In genomic region chr2:172098650-172099471, GRCh38 we compare ENCODE assay signal across 1 cellular context.
A peak's percentile ranks its signal among the peaks of the same experiment; 100 is the strongest.
TF ChIP-seq lines count a peak whose summit lies in the region.

No MANE protein-coding gene starts in this region.

TF ChIP-seq in GM12878, 131 proteins besides CTCF, POLR2A, EP300 and RAD21 (continued from another document):
- TF ChIP-seq E2F4 (IDR thresholded peaks at IDR 0.05; ENCODE audit: low read depth, low read length) = no peak
- no peak for TF ChIP-seq MAX (IDR thresholded peaks at IDR 0.05; ENCODE audit: low read depth, low read length)
- peak; percentile 75 for TF ChIP-seq BCL3 (IDR thresholded peaks at IDR 0.05; ENCODE audit: borderline replicate concordance, insufficient read depth, low read depth, low read length, poor library complexity, severe bottlenecking)
- TF ChIP-seq CUX1 (IDR thresholded peaks at IDR 0.05; ENCODE audit: insufficient replicate concordance, low read depth, low read length) = no peak
- no peak for TF ChIP-seq ZBED1 (IDR thresholded peaks at IDR 0.05; ENCODE audit: borderline replicate concordance)
- TF ChIP-seq TCF7 (IDR thresholded peaks at IDR 0.05; ENCODE audit: borderline replicate concordance) = no peak
- TF ChIP-seq FOXM1 (IDR thresholded peaks at IDR 0.05; ENCODE audit: low read depth, low read length) = no peak
- peak; percentile 64 for TF ChIP-seq GATAD2B (conservative IDR thresholded peaks at IDR 0.05; ENCODE audit: low read depth)
- TF ChIP-seq MTA2 (IDR thresholded peaks at IDR 0.05; ENCODE audit: low read depth) = no peak
- peak; percentile 2 for TF ChIP-seq PBX3 (IDR thresholded peaks at IDR 0.05; ENCODE audit: insufficient replicate concordance, low read depth, low read length)
- no peak for TF ChIP-seq MEF2B (IDR thresholded peaks at IDR 0.05; ENCODE audit: partially characterized antibody, poor library complexity, severe bottlenecking)
- TF ChIP-seq LARP7 (IDR thresholded peaks at IDR 0.05) = no peak
- peak; percentile 16 for TF ChIP-seq USF1 (IDR thresholded peaks at IDR 0.05; ENCODE audit: borderline replicate concordance, extremely low read length, insufficient read depth, low read depth, low read length)
- no peak for TF ChIP-seq IRF4 (IDR thresholded peaks at IDR 0.05; ENCODE audit: low read depth, low read length)
- no peak for TF ChIP-seq YY1 (IDR thresholded peaks at IDR 0.05; ENCODE audit: low read depth, low read length)
- peak in 1 of 2 experiments; percentile 92; a peak in 2 of 3 replicates for TF ChIP-seq EGR1 (IDR thresholded peaks at IDR 0.05; ENCODE audit: borderline replicate concordance in 1 of 2, low read depth in 2 of 2, low read length in 2 of 2)
- no peak for TF ChIP-seq HDAC2 (IDR thresholded peaks at IDR 0.05)
- no peak for TF ChIP-seq RUNX3 (IDR thresholded peaks at IDR 0.05; ENCODE audit: low read length)
- no peak for TF ChIP-seq BMI1 (IDR thresholded peaks at IDR 0.05; ENCODE audit: borderline replicate concordance)
- TF ChIP-seq EZH2 (IDR thresholded peaks at IDR 0.05; ENCODE audit: borderline replicate concordance, control insufficient read depth, low read depth, low read length) = no peak
- no peak for TF ChIP-seq ZBTB4 (CRISPR knock-in tag; IDR thresholded peaks at IDR 0.05)
- TF ChIP-seq ASH2L (IDR thresholded peaks at IDR 0.05; ENCODE audit: borderline replicate concordance, low read depth) = no peak
- TF ChIP-seq SP1 (IDR thresholded peaks at IDR 0.05; ENCODE audit: low read depth, low read length) = no peak
- TF ChIP-seq EED (IDR thresholded peaks at IDR 0.05; ENCODE audit: low read depth) = no peak
- TF ChIP-seq PML (IDR thresholded peaks at IDR 0.05; ENCODE audit: low read length) = no peak
- TF ChIP-seq CBX5 (IDR thresholded peaks at IDR 0.05; ENCODE audit: low read depth) = no peak
- TF ChIP-seq NFIC (IDR thresholded peaks at IDR 0.05; ENCODE audit: low read depth, low read length) = no peak
- no peak for TF ChIP-seq ZNF24 (IDR thresholded peaks at IDR 0.05)
- peak; percentile 57; the same call in 1 of the 2 replicates for TF ChIP-seq RAD51 (IDR thresholded peaks at IDR 0.05)
- peak; percentile 64; the same call in 1 of the 2 replicates for TF ChIP-seq DPF2 (IDR thresholded peaks at IDR 0.05)
- TF ChIP-seq PAX8 (IDR thresholded peaks at IDR 0.05) = no peak
- TF ChIP-seq FOS (IDR thresholded peaks at IDR 0.05; ENCODE audit: borderline replicate concordance, extremely low read depth, insufficient read length) = no peak
- TF ChIP-seq NR2F1 (conservative IDR thresholded peaks at IDR 0.05) = 0 out of 2 replicates have a peak, but pooled peaks have one; percentile 38
- no peak for TF ChIP-seq SRF (IDR thresholded peaks at IDR 0.05; ENCODE audit: low read depth in 2 of 2, low read length in 2 of 2)
- TF ChIP-seq SPI1 (IDR thresholded peaks at IDR 0.05; ENCODE audit: borderline replicate concordance, insufficient read depth, low read depth, low read length) = no peak
- TF ChIP-seq NFXL1 (IDR thresholded peaks at IDR 0.05; ENCODE audit: borderline replicate concordance) = no peak
- peak; percentile 47; the same call in 1 of the 2 replicates for TF ChIP-seq HDGF (IDR thresholded peaks at IDR 0.05)
- peak; percentile 42 to 79; a peak in 3 of 4 replicates for TF ChIP-seq BHLHE40 (IDR thresholded peaks at IDR 0.05; ENCODE audit: borderline replicate concordance in 1 of 2, low read depth in 2 of 2, low read length in 1 of 2)
- peak; percentile 49 for TF ChIP-seq IKZF1 (conservative IDR thresholded peaks at IDR 0.05)
- no peak for TF ChIP-seq RELA (IDR thresholded peaks at IDR 0.05; ENCODE audit: borderline replicate concordance, partially characterized antibody)
- TF ChIP-seq NFYA (IDR thresholded peaks at IDR 0.05; ENCODE audit: borderline replicate concordance, low read depth, low read length) = no peak
- TF ChIP-seq CHD2 (IDR thresholded peaks at IDR 0.05; ENCODE audit: borderline replicate concordance, low read depth, low read length) = no peak
- TF ChIP-seq SMC3 (IDR thresholded peaks at IDR 0.05; ENCODE audit: borderline replicate concordance, low read length) = no peak
- TF ChIP-seq ATF3 (IDR thresholded peaks at IDR 0.05; ENCODE audit: borderline replicate concordance, extremely low read depth, low read depth, low read length) = no peak
